25 cellular contexts compared by ENCODE assay signal in genomic region chr3:133563186-133563591, GRCh38. TPM values are rescaled to one million over a fixed set of nuclear protein-coding genes. Genes with fewer than 3 reads are reported as not detected.
DNase-seq lines count a peak whose midpoint lies in the region; ATAC-seq and TF ChIP-seq lines count a peak whose summit lies in the region.
"Had no signal": no experiment of that assay in that cellular context is flagged by ENCODE, and none has a peak within 500 bp of the region (broad histone marks: within the 10 kb centered on the region; RNA-seq: fewer than 3 reads in every experiment).

No MANE protein-coding gene starts in this region.

- peaks cover 0 to 4% (median 0%) of the 10 kb centered on the region in 9 donors for H3K4me1 ChIP-seq in heart right ventricle
- H3K4me1 ChIP-seq: colonic mucosa, gastrocnemius medialis, Peyer's patch had no signal

- TF ChIP-seq CTCF in fibroblast of villous mesenchyme (IDR thresholded peaks at IDR 0.05; ENCODE audit: insufficient read depth, low read depth, low read length), result no peak
- TF ChIP-seq CTCF in heart right ventricle (IDR thresholded peaks at IDR 0.05), result no peak

- ATAC-seq in heart right ventricle (no peak), GM19397 (IDR thresholded peaks at IDR 0.05; ENCODE audit: unreplicated experiment) (no peak), HG02973 (IDR thresholded peaks at IDR 0.05; ENCODE audit: unreplicated experiment) (no peak)
- ATAC-seq: gastrocnemius medialis, left colon, T-cell had no signal

- H3K9me3 ChIP-seq in heart right ventricle, result peaks cover 0 to 18% (median 0%) of the 10 kb centered on the region in 11 donors
- H3K9me3 ChIP-seq: colonic mucosa, gastrocnemius medialis, Peyer's patch had no signal

- no peak overlapping the region for H3K27ac ChIP-seq in heart right ventricle
- H3K27ac ChIP-seq: BLaER1 treated with 17β-estradiol and CSF1 and Interleukin-3, amounts not matched to agents 10 nM and 100 nM; colonic mucosa; epithelial cell of prostate; gastrocnemius medialis; hepatocyte; Peyer's patch; tibial nerve had no signal

- H3K36me3 ChIP-seq in heart right ventricle, result no peaks in the 10 kb centered on the region
- H3K36me3 ChIP-seq: BLaER1 treated with 17β-estradiol and CSF1 and Interleukin-3, amounts not matched to agents 10 nM and 100 nM; colonic mucosa; gastrocnemius medialis; Peyer's patch; tibial nerve had no signal

- H3K4me3 ChIP-seq in fibroblast of villous mesenchyme (ENCODE audit: low read depth, low read length) (no peak overlapping the region), heart right ventricle (no peak overlapping the region)
- H3K4me3 ChIP-seq: BLaER1 treated with 17β-estradiol and CSF1 and Interleukin-3, amounts not matched to agents 10 nM and 100 nM; colonic mucosa; gastrocnemius medialis; hepatocyte; Peyer's patch; tibial nerve had no signal

- WGBS in heart right ventricle, 2 donors, result 73 to 77% methylated on average over 5 of the region's 5 CpGs

- intact Hi-C loops in heart right ventricle (cut with DNase I), result no loop called here

- no peaks in the 10 kb centered on the region for H3K27me3 ChIP-seq in heart right ventricle
- H3K27me3 ChIP-seq: BLaER1 treated with 17β-estradiol and CSF1 and Interleukin-3, amounts not matched to agents 10 nM and 100 nM; colonic mucosa; gastrocnemius medialis; hepatocyte; Peyer's patch; tibial nerve had no signal

- DNase-seq in H4 (ENCODE audit: low spot score) (peak; percentile 69), amniotic epithelial cell (ENCODE audit: low read depth) (peak; percentile 38), fibroblast of villous mesenchyme (ENCODE audit: low read depth) (peak; percentile 77), heart right ventricle (no peak), NCI-H1092 treated with DMSO at 0.1 percent for 48 hours (lab: John Stamatoyannopoulos, UW) (no peak)
- DNase-seq: activated CD4-positive, alpha-beta T cell treated with anti-CD3 and anti-CD28 coated beads for 48 hours; activated effector memory CD4-positive, alpha-beta T cell treated with Interleukin-2 at 50 U/mL for 16 hours; aorta; colonic mucosa; COR-L47; effector memory CD4-positive, alpha-beta T cell; gastrocnemius medialis; left colon; NCI-H1417 treated with DMSO at 0.1 percent for 48 hours; Peyer's patch; SIG-M5; stimulated activated CD4-positive, alpha-beta T cell treated with anti-CD3 and anti-CD28 coated beads, Interleukin-15, amount 100 ng/mL, for 24 hours; stimulated activated CD4-positive, alpha-beta T cell treated with anti-CD3 and anti-CD28 coated beads, Interleukin-4, amount 100 ng/mL, for 4 hours; T-cell had no signal

RNA-seq across cellular contexts. Expression of gene CDV3, which starts 10.3 kb away (rescaled TPM):
- total RNA-seq in H4 (2014; rRNA removed; shearing (Covaris generic)), result 73.0 and 114 TPM in 2 replicates
- total RNA-seq in fibroblast of villous mesenchyme (184 and 277 TPM in 2 replicates), heart right ventricle (100 to 1,000 TPM; 125 to 182 (median 153) TPM)
- 10 to 100 TPM; 27.9 to 83.5 TPM for polyA plus RNA-seq in heart right ventricle

Comparison
In these comparisons a context has a peak if more than half of its experiments do, and no peak if none do; other contexts are left out.
1. DNase-seq: peak in H4 (single experiment), amniotic epithelial cell (single experiment) and fibroblast of villous mesenchyme (single experiment); none in heart right ventricle (0 of 2) and NCI-H1092 treated with DMSO at 0.1 percent for 48 hours (single experiment).